ENCODE assay signal across 12 cellular contexts in genomic region chr3:192861972-192862371, GRCh38. TPM values are rescaled to one million over a fixed set of nuclear protein-coding genes. Genes with fewer than 3 reads are reported as not detected.
DNase-seq lines count a peak whose midpoint lies in the region; ATAC-seq and TF ChIP-seq lines count a peak whose summit lies in the region.
"Had no signal": no experiment of that assay in that cellular context is flagged by ENCODE, and none has a peak within 500 bp of the region (broad histone marks: within the 10 kb centered on the region; RNA-seq: fewer than 3 reads in every experiment).

No MANE protein-coding gene starts in this region.

- TF ChIP-seq CTCF in GM12865 (IDR thresholded peaks at IDR 0.05; ENCODE audit: insufficient read depth, low read depth, low read length, missing control alignments) (no peak), WTC11 (IDR thresholded peaks at IDR 0.05) (no peak)

- H3K4me3 ChIP-seq in GM12865 (ENCODE audit: low read depth, low read length): no peak overlapping the region
- H3K4me3 ChIP-seq: GM23248, left ventricle myocardium inferior, MG63 had no signal

- peaks cover 58% of the 10 kb centered on the region for H3K4me1 Mint-ChIP-seq in WTC11

- DNase-seq in GM12865 (ENCODE audit: low read depth): peak; percentile 86
- no peak for DNase-seq in WTC11 (ENCODE audit: low spot score)
- DNase-seq in GOT3 (lab: John Stamatoyannopoulos, UW): no peak
- DNase-seq in LoVo (ENCODE audit: low spot score): no peak
- DNase-seq: GM23248, left ventricle myocardium inferior, MG63, NCI-H2081 had no signal

- H3K27me3 Mint-ChIP-seq in WTC11 (ENCODE audit: low read depth): no peaks in the 10 kb centered on the region

- no peaks in the 10 kb centered on the region for H3K9me3 Mint-ChIP-seq in WTC11

- H3K4me3 Mint-ChIP-seq in WTC11: no peak overlapping the region

- POLR2A ChIA-PET in WTC11 (lab: Charles Lee): no interaction called here

- peaks cover 5% of the 10 kb centered on the region for H3K36me3 Mint-ChIP-seq in WTC11

- CTCF ChIA-PET in WTC11 (lab: Charles Lee): no interaction called here

- peak; percentile 37 for ATAC-seq in GM19025 (IDR thresholded peaks at IDR 0.05; ENCODE audit: low read depth, unreplicated experiment)
- ATAC-seq in HG02870 (IDR thresholded peaks at IDR 0.05; ENCODE audit: unreplicated experiment): peak; percentile 57
- no peak for ATAC-seq in WTC11
- ATAC-seq in GM21619 (IDR thresholded peaks at IDR 0.05; ENCODE audit: unreplicated experiment): no peak
- ATAC-seq in GM19035 (IDR thresholded peaks at IDR 0.05; ENCODE audit: unreplicated experiment): no peak

- peak overlapping the region; percentile 33 for H3K27ac Mint-ChIP-seq in WTC11

TF ChIP-seq in WTC11, 78 proteins besides CTCF, POLR2A, EP300 and RAD21:
- TF ChIP-seq OVOL2 (CRISPR knock-in tag; IDR thresholded peaks at IDR 0.05; ENCODE audit: borderline replicate concordance) (no peak), PREB (CRISPR knock-in tag; IDR thresholded peaks at IDR 0.05; ENCODE audit: borderline replicate concordance) (no peak), ZNF423 (CRISPR knock-in tag; IDR thresholded peaks at IDR 0.05) (no peak), ZNF416 (CRISPR knock-in tag; IDR thresholded peaks at IDR 0.05) (no peak), GABPB1 (CRISPR knock-in tag; IDR thresholded peaks at IDR 0.05) (no peak), MYBL2 (CRISPR knock-in tag; IDR thresholded peaks at IDR 0.05) (no peak), ZNF121 (CRISPR knock-in tag; IDR thresholded peaks at IDR 0.05) (no peak), FOXK1 (CRISPR knock-in tag; IDR thresholded peaks at IDR 0.05) (no peak), TEAD4 (CRISPR knock-in tag; IDR thresholded peaks at IDR 0.05) (no peak)
- TF ChIP-seq, protein P1, sequence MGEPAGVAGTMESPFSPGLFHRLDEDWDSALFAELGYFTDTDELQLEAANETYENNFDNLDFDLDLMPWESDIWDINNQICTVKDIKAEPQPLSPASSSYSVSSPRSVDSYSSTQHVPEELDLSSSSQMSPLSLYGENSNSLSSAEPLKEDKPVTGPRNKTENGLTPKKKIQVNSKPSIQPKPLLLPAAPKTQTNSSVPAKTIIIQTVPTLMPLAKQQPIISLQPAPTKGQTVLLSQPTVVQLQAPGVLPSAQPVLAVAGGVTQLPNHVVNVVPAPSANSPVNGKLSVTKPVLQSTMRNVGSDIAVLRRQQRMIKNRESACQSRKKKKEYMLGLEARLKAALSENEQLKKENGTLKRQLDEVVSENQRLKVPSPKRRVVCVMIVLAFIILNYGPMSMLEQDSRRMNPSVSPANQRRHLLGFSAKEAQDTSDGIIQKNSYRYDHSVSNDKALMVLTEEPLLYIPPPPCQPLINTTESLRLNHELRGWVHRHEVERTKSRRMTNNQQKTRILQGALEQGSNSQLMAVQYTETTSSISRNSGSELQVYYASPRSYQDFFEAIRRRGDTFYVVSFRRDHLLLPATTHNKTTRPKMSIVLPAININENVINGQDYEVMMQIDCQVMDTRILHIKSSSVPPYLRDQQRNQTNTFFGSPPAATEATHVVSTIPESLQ (CRISPR knock-in tag; IDR thresholded peaks at IDR 0.05): no peak
- TF ChIP-seq, protein P2, sequence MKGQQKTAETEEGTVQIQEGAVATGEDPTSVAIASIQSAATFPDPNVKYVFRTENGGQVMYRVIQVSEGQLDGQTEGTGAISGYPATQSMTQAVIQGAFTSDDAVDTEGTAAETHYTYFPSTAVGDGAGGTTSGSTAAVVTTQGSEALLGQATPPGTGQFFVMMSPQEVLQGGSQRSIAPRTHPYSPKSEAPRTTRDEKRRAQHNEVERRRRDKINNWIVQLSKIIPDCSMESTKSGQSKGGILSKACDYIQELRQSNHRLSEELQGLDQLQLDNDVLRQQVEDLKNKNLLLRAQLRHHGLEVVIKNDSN (CRISPR knock-in tag; IDR thresholded peaks at IDR 0.05): no peak

RNA-seq across cellular contexts. Expression of gene MB21D2, which starts 55.7 kb away (rescaled TPM):
- total RNA-seq in WTC11 (2021): 14.0 to 19.7 TPM (median 15.5 TPM) in 3 replicates

Comparison
In these comparisons a context has a peak if more than half of its experiments do, and no peak if none do; other contexts are left out.
1. ATAC-seq: peak in GM19025 (single experiment) and HG02870 (single experiment); none in WTC11 (single experiment), GM21619 (single experiment) and GM19035 (single experiment).